Comparison of ENCODE assay signal across 9 cellular contexts in the genomic region with DNA sequence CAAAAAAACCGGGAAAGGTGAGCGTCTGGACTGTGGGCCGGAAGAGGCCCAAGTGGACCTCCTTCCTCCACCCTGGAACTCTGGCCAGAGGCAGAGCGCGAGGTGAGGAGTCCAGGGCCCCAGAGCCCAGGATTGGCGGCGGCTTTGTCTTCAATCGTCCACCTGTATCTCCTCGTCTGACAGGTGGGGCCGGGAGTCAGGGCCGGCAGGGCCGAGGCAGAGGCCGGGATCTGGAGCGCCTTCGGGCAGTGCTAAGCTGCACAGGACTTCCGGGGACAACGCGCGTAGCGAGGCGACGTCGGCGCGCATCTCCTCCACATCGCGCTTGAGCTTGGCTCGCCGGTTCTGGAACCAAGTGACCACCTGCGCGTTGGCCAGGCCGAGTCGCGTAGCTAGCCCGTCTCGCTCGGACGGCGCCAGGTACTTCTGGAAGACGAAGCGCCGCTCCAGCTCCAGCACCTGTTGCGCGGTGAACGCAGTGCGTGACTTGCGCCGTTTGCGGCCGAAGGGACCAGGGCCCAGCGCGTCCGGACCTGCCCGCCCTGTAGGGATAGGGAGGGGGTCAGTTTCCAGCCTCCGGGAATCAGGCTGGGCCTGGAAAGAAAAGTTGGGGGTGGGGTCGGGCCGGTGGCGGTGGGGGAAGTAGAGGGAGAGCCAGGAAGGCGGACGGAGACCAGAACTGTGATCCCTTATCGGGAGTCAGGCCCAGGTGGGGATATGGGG. TPM values are rescaled to one million over a fixed set of nuclear protein-coding genes. Genes with fewer than 3 reads are reported as not detected.
DNase-seq lines count a peak whose midpoint lies in the region; ATAC-seq, FAIRE-seq and TF ChIP-seq lines count a peak whose summit lies in the region.
"Had no signal": no experiment of that assay in that cellular context is flagged by ENCODE, and none has a peak within 500 bp of the region (broad histone marks: within the 10 kb centered on the region; RNA-seq: fewer than 3 reads in every experiment).

No MANE protein-coding gene starts in this region.

- in situ Hi-C loops in GM12878 (cut with MboI): no loop called here

- H3K27ac ChIP-seq in GM12878 (ENCODE audit: control insufficient read depth, insufficient read depth) (no peak overlapping the region), subcutaneous abdominal adipose tissue (ENCODE audit: low read depth, low read length) (no peak overlapping the region)

- ATAC-seq in GM12878 (no peak), left lobe of liver (peak; percentile 15), HG03135 (IDR thresholded peaks at IDR 0.05; ENCODE audit: unreplicated experiment) (no peak), HG03342 (IDR thresholded peaks at IDR 0.05; ENCODE audit: unreplicated experiment) (no peak)

- H3K79me2 ChIP-seq in GM12878 (ENCODE audit: control insufficient read depth, insufficient read depth, low read length): no peaks in the 10 kb centered on the region

- H3K4me3 ChIP-seq in GM12878: peak overlapping the region; percentile 57; the same call in 1 of the 2 replicates
- peak overlapping the region in 3 of 5 donors; percentile 50 to 56 (median 52) for H3K4me3 ChIP-seq in subcutaneous abdominal adipose tissue (ENCODE audit: low read depth in 1 of 5, low read length in 5 of 5)

- H3K4me2 ChIP-seq in GM12878 (ENCODE audit: control insufficient read depth, insufficient read depth): peak overlapping the region; percentile 46

- POLR2A ChIA-PET in GM12878 (lab: Charles Lee): interaction anchor here (0.9 kb wide), 1 partner anchor 79 kb away, joined by 3 read pairs; no protein-coding TSS in a partner anchor

- intact Hi-C loops in GM12878 (cut with micrococcal nuclease; ENCODE audit: unreplicated experiment): no loop called here

- TF ChIP-seq RAD21 in GM12878 (IDR thresholded peaks at IDR 0.05; ENCODE audit: insufficient read depth, low read depth, low read length): no peak

- FAIRE-seq in GM12878 (lab: Jason Lieb, UNC): no peak
- FAIRE-seq: GM18507 had no signal

- TF ChIP-seq CTCF in GM12878 (IDR thresholded peaks at IDR 0.05 in 2 of 3, conservative IDR thresholded peaks at IDR 0.05 in 1 of 3; ENCODE audit: control insufficient read depth in 2 of 3, extremely low read depth in 1 of 3, insufficient read depth in 1 of 3, low read depth in 3 of 3, low read length in 3 of 3): no peak

- RAD21 ChIA-PET in GM12878 (lab: Charles Lee; ENCODE audit: unreplicated experiment): no interaction called here

- CTCF ChIA-PET in GM12878 (lab: Yijun Ruan, JAX): interaction anchor here (0.6 to 13.9 kb wide), 2 partner anchors 15 to 89 kb away, joined by 3 to 231 read pairs; a partner anchor contains a TSS

- peak; percentile 68 for TF ChIP-seq POLR2A in GM12878 (IDR thresholded peaks at IDR 0.05; ENCODE audit: low read depth, low read length)

- H3K4me1 ChIP-seq in GM12878 (ENCODE audit: control insufficient read depth, insufficient read depth, low read length) (peaks cover 12% of the 10 kb centered on the region), subcutaneous abdominal adipose tissue (ENCODE audit: control insufficient read depth in 5 of 5, insufficient read depth in 5 of 5, low read length in 5 of 5) (peaks cover 0 to 40% (median 35%) of the 10 kb centered on the region in 5 donors)

- H3K27me3 ChIP-seq in GM12878 (replicated peaks in 1 of 2; ENCODE audit: control insufficient read depth in 2 of 2, insufficient read depth in 2 of 2, low read length in 1 of 2) (peaks cover 15 to 25% of the 10 kb centered on the region in 2 experiments; a peak in 3 of 4 replicates), subcutaneous abdominal adipose tissue (ENCODE audit: control insufficient read depth in 5 of 5, insufficient read depth in 4 of 5, low read length in 5 of 5) (peaks cover 31 to 52% (median 39%) of the 10 kb centered on the region in 5 donors)

- no peaks in the 10 kb centered on the region for H3K9me3 ChIP-seq in GM12878 (replicated peaks; ENCODE audit: control insufficient read depth, insufficient read depth, low read length)
- H3K9me3 ChIP-seq in subcutaneous abdominal adipose tissue (ENCODE audit: control insufficient read depth in 5 of 5, low read length in 5 of 5): no peaks in the 10 kb centered on the region

- H3K9ac ChIP-seq in GM12878 (ENCODE audit: control insufficient read depth, insufficient read depth, low read length) (no peak overlapping the region), subcutaneous abdominal adipose tissue (ENCODE audit: low read length in 5 of 5) (peak overlapping the region in 1 of 5 donors; percentile 11)

- H4K20me1 ChIP-seq in GM12878 (ENCODE audit: control insufficient read depth, insufficient read depth): no peaks in the 10 kb centered on the region

- H3K36me3 ChIP-seq in GM12878 (ENCODE audit: control insufficient read depth in 2 of 2, insufficient read depth in 2 of 2, low read length in 1 of 2) (peaks cover 0 to 4% of the 10 kb centered on the region in 2 experiments; a peak in 2 of 4 replicates), subcutaneous abdominal adipose tissue (ENCODE audit: control insufficient read depth in 5 of 5, insufficient read depth in 5 of 5, low read length in 5 of 5) (peaks cover 5 to 17% (median 16%) of the 10 kb centered on the region in 5 donors)

- WGBS in GM12878 (ENCODE audit: insufficient coverage, insufficient replicate concordance, low lambda C conversion rate, missing lambda C conversion rate): 22% methylated on average over 53 of the region's 61 CpGs

- SMC1A ChIA-PET in GM12878 (lab: Charles Lee; ENCODE audit: uncharacterized antibody, unreplicated experiment): no interaction called here

- peak; percentile 62 for DNase-seq in stimulated activated CD4-positive, alpha-beta T cell treated with anti-CD3 and anti-CD28 coated beads, Interleukin-15, amount 100 ng/mL, for 24 hours
- no peak for DNase-seq in stimulated activated CD4-positive, alpha-beta T cell treated with anti-CD3 and anti-CD28 coated beads, Interleukin-4, amount 100 ng/mL, for 24 hours
- DNase-seq in GM12878 (ENCODE audit: low read depth, low spot score) (no peak), left lobe of liver (ENCODE audit: low spot score) (peak; percentile 64), T-helper 9 cell (no peak)

- no TSS peak for BruUV-seq in GM12878 (replicated peaks; lab: Mats Ljungman, UMichigan)

- no peak for TF ChIP-seq EP300 in GM12878 (IDR thresholded peaks at IDR 0.05; ENCODE audit: borderline replicate concordance in 1 of 2, control insufficient read depth in 1 of 2, low read depth in 2 of 2, low read length in 2 of 2)

- peak overlapping the region; percentile 68 for H2AFZ ChIP-seq in GM12878 (ENCODE audit: control insufficient read depth, low read depth, low read length)

RNA-seq across cellular contexts. Expression of a gene that starts 1.5 kb away (rescaled TPM):
- total RNA-seq in GM12878 (2013; cell fraction: nucleolus; rRNA removed): 4.3 and 4.6 TPM in 2 replicates
- total RNA-seq in GM12878 (2014; rRNA removed) (0.98 and 4.0 TPM in 2 replicates), GM12878 (2014; rRNA removed; fragmentation: Illumina TruSeq; extraction: Trizol) (0.22 and 0.46 TPM in 2 replicates), GM12878 (2021) (0.88 and 1.2 TPM in 2 replicates), left lobe of liver (7.7 TPM)
- not detected for polyA plus RNA-seq in GM12878 (2011; ENCODE audit: low read depth)
- polyA plus RNA-seq in GM12878 (2011; rRNA removed) (0.13 and 0.15 TPM in 2 replicates), GM12878 (2014; fragmentation: Illumina TruSeq; extraction: Trizol) (0.32 and 0.89 TPM in 2 replicates), GM12878 (2014; fragmentation: Nextera tagmentation; extraction: Ambion mirVana) (under 1 TPM; 0.08 to 0.09 TPM), GM12878 (2014; rRNA removed) (1.3 and 1.4 TPM in 2 replicates), GM12878 (2016; fragmentation: Nextera tagmentation; extraction: Ambion mirVana) (under 1 TPM; 0.20 to 0.88 TPM)
- polyA plus RNA-seq in GM12878 (2011; cell fraction: cytosol; rRNA removed): 0.15 and 0.30 TPM in 2 replicates
- 0.57 and 1.2 TPM in 2 replicates for polyA plus RNA-seq in GM12878 (2011; cell fraction: nucleus; rRNA removed)
- polyA plus RNA-seq in GM12878 (2012): 0.49 and 0.74 TPM in 2 replicates
- 0.46 TPM in 1 of 2 replicates, not detected in the other for polyA minus RNA-seq in GM12878 (2011; rRNA and poly(A)+ RNA removed)
- not detected in 2 replicates for polyA minus RNA-seq in GM12878 (2011; cell fraction: cytosol; rRNA and poly(A)+ RNA removed)
- polyA minus RNA-seq in GM12878 (2011; cell fraction: nucleus; rRNA and poly(A)+ RNA removed): 1.5 and 1.8 TPM in 2 replicates

RNA-seq across cellular contexts. Expression of a gene that starts 9.6 kb away (rescaled TPM):
- 16.4 and 81.1 TPM in 2 replicates for total RNA-seq in GM12878 (2013; cell fraction: nucleolus; rRNA removed)
- total RNA-seq in GM12878 (2014; rRNA removed) (26.6 and 27.4 TPM in 2 replicates), GM12878 (2014; rRNA removed; fragmentation: Illumina TruSeq; extraction: Trizol) (23.1 and 23.4 TPM in 2 replicates), GM12878 (2021) (25.8 and 27.4 TPM in 2 replicates), left lobe of liver (10.4 TPM)
- polyA plus RNA-seq in GM12878 (2011; ENCODE audit: low read depth): 10.0 TPM
- polyA plus RNA-seq in GM12878 (2011; rRNA removed) (23.9 and 36.3 TPM in 2 replicates), GM12878 (2014; fragmentation: Illumina TruSeq; extraction: Trizol) (23.0 and 25.9 TPM in 2 replicates), GM12878 (2014; fragmentation: Nextera tagmentation; extraction: Ambion mirVana) (10 to 100 TPM; 42.5 to 50.8 TPM), GM12878 (2014; rRNA removed) (27.6 and 28.1 TPM in 2 replicates), GM12878 (2016; fragmentation: Nextera tagmentation; extraction: Ambion mirVana) (10 to 100 TPM; 25.6 to 27.4 TPM)
- 42.4 and 49.0 TPM in 2 replicates for polyA plus RNA-seq in GM12878 (2011; cell fraction: cytosol; rRNA removed)
- polyA plus RNA-seq in GM12878 (2011; cell fraction: nucleus; rRNA removed): 38.4 TPM in 2 replicates
- polyA plus RNA-seq in GM12878 (2012): 20.6 and 26.3 TPM in 2 replicates
- 38.1 and 42.1 TPM in 2 replicates for polyA minus RNA-seq in GM12878 (2011; rRNA and poly(A)+ RNA removed)
- 16.4 and 21.1 TPM in 2 replicates for polyA minus RNA-seq in GM12878 (2011; cell fraction: cytosol; rRNA and poly(A)+ RNA removed)
- polyA minus RNA-seq in GM12878 (2011; cell fraction: nucleus; rRNA and poly(A)+ RNA removed): 11.6 and 20.5 TPM in 2 replicates

RNA-seq across cellular contexts. Expression of a gene that starts 15.1 kb away (rescaled TPM):
- total RNA-seq in GM12878 (2013; cell fraction: nucleolus; rRNA removed): 49.7 and 59.4 TPM in 2 replicates
- total RNA-seq in GM12878 (2014; rRNA removed): 19.2 and 19.6 TPM in 2 replicates
- 13.5 and 14.3 TPM in 2 replicates for total RNA-seq in GM12878 (2014; rRNA removed; fragmentation: Illumina TruSeq; extraction: Trizol)
- 27.3 and 30.5 TPM in 2 replicates for total RNA-seq in GM12878 (2021)
- 10.8 TPM for polyA plus RNA-seq in GM12878 (2011; ENCODE audit: low read depth)
- polyA plus RNA-seq in GM12878 (2011; rRNA removed): 19.6 and 27.8 TPM in 2 replicates
- polyA plus RNA-seq in GM12878 (2011; cell fraction: cytosol; rRNA removed): 33.2 and 37.2 TPM in 2 replicates
- 134 and 151 TPM in 2 replicates for polyA plus RNA-seq in GM12878 (2011; cell fraction: nucleus; rRNA removed)
- polyA plus RNA-seq in GM12878 (2012): 19.7 and 22.2 TPM in 2 replicates
- polyA plus RNA-seq in GM12878 (2014; fragmentation: Illumina TruSeq; extraction: Trizol): 21.5 and 26.1 TPM in 2 replicates
- polyA plus RNA-seq in GM12878 (2014; fragmentation: Nextera tagmentation; extraction: Ambion mirVana): 1 to 10 TPM; 6.5 to 7.2 TPM
- 32.7 and 34.9 TPM in 2 replicates for polyA plus RNA-seq in GM12878 (2014; rRNA removed)
- 10 to 100 TPM; 25.7 to 27.7 TPM for polyA plus RNA-seq in GM12878 (2016; fragmentation: Nextera tagmentation; extraction: Ambion mirVana)
- polyA minus RNA-seq in GM12878 (2011; rRNA and poly(A)+ RNA removed): 19.7 and 27.5 TPM in 2 replicates
- polyA minus RNA-seq in GM12878 (2011; cell fraction: cytosol; rRNA and poly(A)+ RNA removed): 6.1 and 8.0 TPM in 2 replicates
- 25.3 and 35.9 TPM in 2 replicates for polyA minus RNA-seq in GM12878 (2011; cell fraction: nucleus; rRNA and poly(A)+ RNA removed)
- 39.8 TPM for total RNA-seq in left lobe of liver

RNA-seq across cellular contexts. Expression of a gene that starts 15.1 kb away (rescaled TPM):
- total RNA-seq in GM12878 (2013; cell fraction: nucleolus; rRNA removed): 77.0 and 88.9 TPM in 2 replicates
- 16.3 and 16.9 TPM in 2 replicates for total RNA-seq in GM12878 (2014; rRNA removed)
- total RNA-seq in GM12878 (2014; rRNA removed; fragmentation: Illumina TruSeq; extraction: Trizol): 10.6 and 10.9 TPM in 2 replicates
- total RNA-seq in GM12878 (2021): 7.6 and 15.7 TPM in 2 replicates
- 2.5 TPM for polyA plus RNA-seq in GM12878 (2011; ENCODE audit: low read depth)
- 2.2 and 5.0 TPM in 2 replicates for polyA plus RNA-seq in GM12878 (2011; rRNA removed)
- 4.2 and 6.1 TPM in 2 replicates for polyA plus RNA-seq in GM12878 (2011; cell fraction: cytosol; rRNA removed)
- 16.3 and 24.7 TPM in 2 replicates for polyA plus RNA-seq in GM12878 (2011; cell fraction: nucleus; rRNA removed)
- 4.5 TPM in 2 replicates for polyA plus RNA-seq in GM12878 (2012)
- 5.2 and 7.1 TPM in 2 replicates for polyA plus RNA-seq in GM12878 (2014; fragmentation: Illumina TruSeq; extraction: Trizol)
- 1 to 10 TPM in 1 of 2 experiments, under 1 TPM in 1; 0.93 to 1.5 TPM for polyA plus RNA-seq in GM12878 (2014; fragmentation: Nextera tagmentation; extraction: Ambion mirVana)
- 12.5 and 14.8 TPM in 2 replicates for polyA plus RNA-seq in GM12878 (2014; rRNA removed)
- 1 to 10 TPM; 8.2 to 9.9 TPM for polyA plus RNA-seq in GM12878 (2016; fragmentation: Nextera tagmentation; extraction: Ambion mirVana)
- 19.2 and 38.1 TPM in 2 replicates for polyA minus RNA-seq in GM12878 (2011; rRNA and poly(A)+ RNA removed)
- 4.5 and 5.1 TPM in 2 replicates for polyA minus RNA-seq in GM12878 (2011; cell fraction: cytosol; rRNA and poly(A)+ RNA removed)
- 33.6 and 56.7 TPM in 2 replicates for polyA minus RNA-seq in GM12878 (2011; cell fraction: nucleus; rRNA and poly(A)+ RNA removed)
- 14.0 TPM for total RNA-seq in left lobe of liver

RNA-seq across cellular contexts. Expression of a gene that starts 16.3 kb away (rescaled TPM):
- not detected in 2 replicates for total RNA-seq in GM12878 (2013; cell fraction: nucleolus; rRNA removed)
- total RNA-seq in GM12878 (2014; rRNA removed) (3.2 and 3.7 TPM in 2 replicates), GM12878 (2014; rRNA removed; fragmentation: Illumina TruSeq; extraction: Trizol) (1.3 and 1.4 TPM in 2 replicates), GM12878 (2021) (5.3 and 5.5 TPM in 2 replicates), left lobe of liver (0.08 TPM)
- polyA plus RNA-seq in GM12878 (2011; ENCODE audit: low read depth): not detected
- polyA plus RNA-seq in GM12878 (2011; rRNA removed) (not detected in 2 replicates), GM12878 (2014; fragmentation: Illumina TruSeq; extraction: Trizol) (0.11 and 0.90 TPM in 2 replicates), GM12878 (2014; fragmentation: Nextera tagmentation; extraction: Ambion mirVana) (under 1 TPM; 0.06 to 0.13 TPM), GM12878 (2014; rRNA removed) (4.4 and 5.7 TPM in 2 replicates), GM12878 (2016; fragmentation: Nextera tagmentation; extraction: Ambion mirVana) (1 to 10 TPM; 3.6 to 3.8 TPM)
- polyA plus RNA-seq in GM12878 (2011; cell fraction: cytosol; rRNA removed): not detected in 2 replicates
- polyA plus RNA-seq in GM12878 (2011; cell fraction: nucleus; rRNA removed): not detected in 2 replicates
- polyA plus RNA-seq in GM12878 (2012): 0.17 and 0.42 TPM in 2 replicates
- polyA minus RNA-seq in GM12878 (2011; rRNA and poly(A)+ RNA removed): not detected in 2 replicates
- polyA minus RNA-seq in GM12878 (2011; cell fraction: cytosol; rRNA and poly(A)+ RNA removed): not detected in 2 replicates
- not detected in 2 replicates for polyA minus RNA-seq in GM12878 (2011; cell fraction: nucleus; rRNA and poly(A)+ RNA removed)

Comparison
In these comparisons a context has a peak if more than half of its experiments do, and no peak if none do; other contexts are left out.
1. DNase-seq: peak in stimulated activated CD4-positive, alpha-beta T cell treated with anti-CD3 and anti-CD28 coated beads, Interleukin-15, amount 100 ng/mL, for 24 hours (single experiment) and left lobe of liver (single experiment); none in stimulated activated CD4-positive, alpha-beta T cell treated with anti-CD3 and anti-CD28 coated beads, Interleukin-4, amount 100 ng/mL, for 24 hours (single experiment), GM12878 (single experiment) and T-helper 9 cell (single experiment).